ENCODE assay signal across 12 cellular contexts in the genomic region with DNA sequence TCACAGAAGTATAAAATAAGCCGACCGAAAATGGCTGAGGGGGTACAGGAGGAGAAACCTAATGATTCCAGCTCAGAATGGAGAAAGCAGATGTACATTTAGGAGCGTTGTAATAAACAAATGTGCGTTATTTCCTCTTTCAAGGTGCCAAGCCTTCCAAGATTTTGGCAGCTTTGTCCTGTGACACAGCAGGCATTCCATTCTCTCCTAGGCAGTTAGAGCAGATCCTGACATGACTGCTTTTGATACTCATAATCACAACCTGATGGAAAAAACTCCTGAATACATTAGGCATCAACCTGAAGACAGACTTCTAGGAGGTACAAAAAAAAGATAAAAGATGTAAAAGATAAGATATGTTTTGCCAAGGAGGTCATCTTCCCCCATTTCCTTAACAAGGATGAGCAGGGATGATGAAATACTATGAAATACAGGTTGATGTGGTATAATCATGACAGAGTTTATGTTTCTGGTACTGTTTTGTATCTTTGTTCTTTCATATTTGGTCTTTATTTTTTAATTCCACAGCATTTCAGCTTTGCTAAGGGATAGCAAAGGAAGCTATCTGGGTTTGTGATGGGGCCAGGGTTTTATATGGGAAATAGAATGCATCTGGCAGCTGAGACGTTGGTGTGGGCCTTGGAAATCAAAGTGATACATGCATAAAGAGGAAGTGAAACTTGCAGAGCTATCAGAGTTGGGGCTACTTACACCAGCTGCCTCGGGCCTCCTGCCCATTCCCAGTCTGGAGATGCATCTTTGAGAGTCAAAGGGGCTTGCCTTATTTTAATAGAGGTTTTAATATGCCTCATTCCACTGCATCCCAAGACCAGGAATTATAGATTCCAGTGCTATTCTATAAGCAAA.
DNase-seq lines count a peak whose midpoint lies in the region; ATAC-seq and TF ChIP-seq lines count a peak whose summit lies in the region.
"Had no signal": no experiment of that assay in that cellular context is flagged by ENCODE, and none has a peak within 500 bp of the region (broad histone marks: within the 10 kb centered on the region; RNA-seq: fewer than 3 reads in every experiment).

No MANE protein-coding gene starts in this region.

- H3K27ac ChIP-seq in neuronal stem cell (replicated peaks; ENCODE audit: low read length) = no peak overlapping the region
- no peak overlapping the region for H3K27ac ChIP-seq in SK-N-SH (ENCODE audit: low read depth in 2 of 2, low read length in 1 of 2)
- H3K27ac ChIP-seq: HL-60 had no signal

- H3K9ac ChIP-seq in neuronal stem cell (ENCODE audit: low read depth, low read length, poor library complexity) (no peak overlapping the region), SK-N-SH (no peak overlapping the region)

- no peak overlapping the region for H2BK15ac ChIP-seq in neuronal stem cell (ENCODE audit: low read length)

- H3K4me1 ChIP-seq in neuronal stem cell (ENCODE audit: control insufficient read depth in 2 of 2, insufficient read depth in 1 of 2, low read depth in 1 of 2, low read length in 2 of 2) (peaks cover 0 to 22% of the 10 kb centered on the region in 2 donors), SK-N-SH (ENCODE audit: control insufficient read depth in 1 of 2, insufficient read depth in 2 of 2, low read depth in 1 of 2, low read length in 1 of 2) (peaks cover 0 to 2% of the 10 kb centered on the region in 2 experiments; a peak in 2 of 4 replicates)

- no peaks in the 10 kb centered on the region for H4K20me1 ChIP-seq in SK-N-SH (ENCODE audit: insufficient read depth)

- no peak overlapping the region for H3K18ac ChIP-seq in neuronal stem cell (ENCODE audit: low read length)

- DNase-seq in fibroblast of the conjunctiva (ENCODE audit: low read depth) (peak; percentile 10), neuronal stem cell (ENCODE audit: low spot score) (no peak), SK-N-SH (no peak), A172 (ENCODE audit: low spot score) (no peak), H4 (ENCODE audit: low spot score) (no peak)
- DNase-seq: activated gamma-delta T cell treated with Interleukin-2 at 50 U/mL for 16 hours, kidney, T-helper 9 cell had no signal

- ATAC-seq in GM18868 (IDR thresholded peaks at IDR 0.05; ENCODE audit: unreplicated experiment) (peak; percentile 98), GM21619 (IDR thresholded peaks at IDR 0.05; ENCODE audit: unreplicated experiment) (peak; percentile 84), HG03432 (IDR thresholded peaks at IDR 0.05; ENCODE audit: unreplicated experiment) (peak; percentile 98)

- no peak overlapping the region for H4K91ac ChIP-seq in neuronal stem cell (ENCODE audit: low read depth, low read length, poor library complexity)

- POLR2A ChIA-PET in SK-N-SH (lab: Yijun Ruan, JAX) = no interaction called here

- TF ChIP-seq RAD21 in SK-N-SH (IDR thresholded peaks at IDR 0.05; ENCODE audit: low read length) = no peak

- H3K4me2 ChIP-seq in neuronal stem cell (ENCODE audit: insufficient read depth, low read length, poor library complexity, severe bottlenecking) = no peak overlapping the region
- no peak overlapping the region for H3K4me2 ChIP-seq in SK-N-SH

- H3K9me2 ChIP-seq in SK-N-SH = no peaks in the 10 kb centered on the region

- no peak overlapping the region for H2AK5ac ChIP-seq in neuronal stem cell (ENCODE audit: low read depth, low read length)

- H4K8ac ChIP-seq in neuronal stem cell (ENCODE audit: low read depth, low read length) = no peak overlapping the region

- no peak overlapping the region for H2BK12ac ChIP-seq in neuronal stem cell (ENCODE audit: low read length)

- H2BK120ac ChIP-seq in neuronal stem cell (ENCODE audit: low read depth, low read length) = no peak overlapping the region

- CTCF ChIA-PET in SK-N-SH (lab: Yijun Ruan, JAX) = interaction anchor here (0.9 kb wide), 1 partner anchor 11 kb away, joined by 3 read pairs; no protein-coding TSS in a partner anchor

- no peaks in the 10 kb centered on the region for H3K79me1 ChIP-seq in neuronal stem cell (ENCODE audit: low read depth, low read length)

- no CpG with 5 or more reads among the region's 6 CpGs for WGBS in neuronal stem cell (ENCODE audit: extremely low coverage in 2 of 2, insufficient read length in 2 of 2, insufficient replicate concordance in 1 of 2), 2 donors
- 46% methylated on average over 6 of the region's 6 CpGs for WGBS in SK-N-SH (ENCODE audit: low lambda C conversion rate)

- no peak overlapping the region for H3K4ac ChIP-seq in neuronal stem cell (ENCODE audit: low read length)

- H3K27me3 ChIP-seq in neuronal stem cell (ENCODE audit: control insufficient read depth in 3 of 3, insufficient read depth in 3 of 3, low read depth in 1 of 3, low read length in 3 of 3) = no peaks in the 10 kb centered on the region
- no peaks in the 10 kb centered on the region for H3K27me3 ChIP-seq in SK-N-SH (ENCODE audit: insufficient read depth)

- H3K36me3 ChIP-seq in neuronal stem cell (replicated peaks in 1 of 2; ENCODE audit: control insufficient read depth in 2 of 2, insufficient read depth in 2 of 2, low read length in 2 of 2) = no peaks in the 10 kb centered on the region
- no peaks in the 10 kb centered on the region for H3K36me3 ChIP-seq in SK-N-SH (replicated peaks in 1 of 2; ENCODE audit: control insufficient read depth in 1 of 2, insufficient read depth in 2 of 2, low read length in 1 of 2)

- H2AFZ ChIP-seq in neuronal stem cell (ENCODE audit: low read length) (no peak overlapping the region), SK-N-SH (ENCODE audit: low read depth) (no peak overlapping the region)

- no peaks in the 10 kb centered on the region for H3F3A ChIP-seq in SK-N-SH (replicated peaks; ENCODE audit: insufficient read depth)

- no peaks in the 10 kb centered on the region for H3K79me2 ChIP-seq in SK-N-SH (ENCODE audit: insufficient read depth)

- no peak overlapping the region for H2BK5ac ChIP-seq in neuronal stem cell (ENCODE audit: low read length)

- H3K4me3 ChIP-seq in neuronal stem cell (ENCODE audit: low read length in 2 of 2) = no peak overlapping the region
- no peak overlapping the region for H3K4me3 ChIP-seq in SK-N-SH (ENCODE audit: low read depth in 2 of 2, low read length in 1 of 2)

- H3K23ac ChIP-seq in neuronal stem cell (ENCODE audit: low read depth, low read length, poor library complexity) = no peak overlapping the region

- TF ChIP-seq CTCF in SK-N-SH (IDR thresholded peaks at IDR 0.05) = no peak

- no peak for TF ChIP-seq EP300 in SK-N-SH (IDR thresholded peaks at IDR 0.05; ENCODE audit: borderline replicate concordance in 1 of 2, low read depth in 1 of 2, low read length in 1 of 2)

- H3K9me3 ChIP-seq in neuronal stem cell (replicated peaks in 1 of 2; ENCODE audit: control insufficient read depth in 2 of 2, insufficient read depth in 1 of 2, low read depth in 1 of 2, low read length in 2 of 2) (no peaks in the 10 kb centered on the region), SK-N-SH (no peaks in the 10 kb centered on the region)

- no peak overlapping the region for H3K14ac ChIP-seq in neuronal stem cell (ENCODE audit: low read length)

TF ChIP-seq in SK-N-SH, 30 proteins besides CTCF, POLR2A, EP300 and RAD21:
- TF ChIP-seq, protein P1, sequence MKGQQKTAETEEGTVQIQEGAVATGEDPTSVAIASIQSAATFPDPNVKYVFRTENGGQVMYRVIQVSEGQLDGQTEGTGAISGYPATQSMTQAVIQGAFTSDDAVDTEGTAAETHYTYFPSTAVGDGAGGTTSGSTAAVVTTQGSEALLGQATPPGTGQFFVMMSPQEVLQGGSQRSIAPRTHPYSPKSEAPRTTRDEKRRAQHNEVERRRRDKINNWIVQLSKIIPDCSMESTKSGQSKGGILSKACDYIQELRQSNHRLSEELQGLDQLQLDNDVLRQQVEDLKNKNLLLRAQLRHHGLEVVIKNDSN (IDR thresholded peaks at IDR 0.05; ENCODE audit: borderline replicate concordance, low read depth) = no peak
- TF ChIP-seq GABPA (IDR thresholded peaks at IDR 0.05; ENCODE audit: low read depth) (no peak), RXRA (IDR thresholded peaks at IDR 0.05; ENCODE audit: borderline replicate concordance, low read depth) (no peak), TAF1 (IDR thresholded peaks at IDR 0.05; ENCODE audit: borderline replicate concordance, low read depth, low read length) (no peak), USF2 (IDR thresholded peaks at IDR 0.05; ENCODE audit: borderline replicate concordance, low read depth, low read length) (no peak), FOSL2 (IDR thresholded peaks at IDR 0.05; ENCODE audit: borderline replicate concordance, low read depth) (no peak), RCOR1 (IDR thresholded peaks at IDR 0.05; ENCODE audit: low read length) (no peak)
- TF ChIP-seq, protein P2, sequence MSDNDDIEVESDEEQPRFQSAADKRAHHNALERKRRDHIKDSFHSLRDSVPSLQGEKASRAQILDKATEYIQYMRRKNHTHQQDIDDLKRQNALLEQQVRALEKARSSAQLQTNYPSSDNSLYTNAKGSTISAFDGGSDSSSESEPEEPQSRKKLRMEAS (IDR thresholded peaks at IDR 0.05; ENCODE audit: low read depth) = no peak
